In the genomic region with DNA sequence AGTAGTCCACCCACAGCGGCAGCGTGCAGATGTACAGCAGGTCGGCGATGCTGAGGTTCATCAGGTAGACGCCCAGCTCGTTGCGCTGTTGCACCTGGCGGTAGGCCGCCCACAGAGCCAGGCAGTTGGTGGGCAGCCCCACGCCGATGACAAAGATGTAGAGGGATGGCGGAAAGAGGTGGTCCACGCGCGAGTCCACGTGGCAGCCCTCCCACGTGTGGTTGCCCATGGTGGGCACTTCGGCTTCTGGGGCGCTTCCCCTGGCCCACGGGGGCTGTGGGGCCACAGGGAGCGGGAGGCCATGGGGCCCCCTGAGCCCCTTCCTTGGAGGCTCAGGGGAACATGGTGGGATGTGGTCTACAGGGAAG, we compare ENCODE assay signal across 18 cellular contexts. TPM values are rescaled to one million over a fixed set of nuclear protein-coding genes. Genes with fewer than 3 reads are reported as not detected.
DNase-seq lines count a peak whose midpoint lies in the region; ATAC-seq, FAIRE-seq and TF ChIP-seq lines count a peak whose summit lies in the region.
"Had no signal": no experiment of that assay in that cellular context is flagged by ENCODE, and none has a peak within 500 bp of the region (broad histone marks: within the 10 kb centered on the region; RNA-seq: fewer than 3 reads in every experiment).

No MANE protein-coding gene starts in this region.

- H4K12ac ChIP-seq in trophoblast cell (ENCODE audit: low read depth, low read length) = no peak overlapping the region

- no peak overlapping the region for H2BK12ac ChIP-seq in trophoblast cell (ENCODE audit: low read length)

- H3K9ac ChIP-seq in K562 (ENCODE audit: insufficient read depth in 1 of 2, low read depth in 2 of 2, low read length in 2 of 2) (no peak overlapping the region), trophoblast cell (ENCODE audit: low read length) (no peak overlapping the region)
- H3K9ac ChIP-seq: BLaER1 had no signal

- H3K79me1 ChIP-seq in trophoblast cell (ENCODE audit: low read length) = no peaks in the 10 kb centered on the region

- CTCF ChIA-PET in K562 (lab: Yijun Ruan, JAX; ENCODE audit: low intra/inter-chr PET ratio) = interaction anchor here (0.6 to 2.4 kb wide), 2 partner anchors 51 to 209 kb away, joined by 4 to 25 read pairs; no protein-coding TSS in a partner anchor

- TF ChIP-seq POLR2A in K562 (conservative IDR thresholded peaks at IDR 0.05) = no peak

- H3K4me1 ChIP-seq in K562 (replicated peaks in 1 of 2; ENCODE audit: control insufficient read depth in 2 of 2, insufficient read depth in 2 of 2, low read length in 2 of 2) (peaks cover 21 to 22% of the 10 kb centered on the region in 2 experiments), trophoblast cell (ENCODE audit: control insufficient read depth in 1 of 2, insufficient read depth in 2 of 2, low read length in 2 of 2) (no peaks in the 10 kb centered on the region), upper lobe of right lung (no peaks in the 10 kb centered on the region)
- H3K4me1 ChIP-seq: HAP-1 had no signal

- no peak overlapping the region for H3K23ac ChIP-seq in trophoblast cell (ENCODE audit: low read length)

- H3K27ac ChIP-seq in K562 (ENCODE audit: extremely low read depth, low read depth, low read length) (no peak overlapping the region), trophoblast cell (ENCODE audit: low read depth, low read length) (no peak overlapping the region), upper lobe of right lung (no peak overlapping the region)
- H3K27ac ChIP-seq: BLaER1 had no signal

- no peaks in the 10 kb centered on the region for H3K9me3 ChIP-seq in K562 (replicated peaks; ENCODE audit: control insufficient read depth, insufficient read depth, low read depth, low read length)
- peaks cover 9% of the 10 kb centered on the region for H3K9me3 ChIP-seq in trophoblast cell (ENCODE audit: insufficient read depth, low read depth, low read length)
- H3K9me3 ChIP-seq in upper lobe of right lung = no peaks in the 10 kb centered on the region
- H3K9me3 ChIP-seq: BLaER1, HAP-1 had no signal

- no TSS peak for BruUV-seq in K562 (replicated peaks; lab: Mats Ljungman, UMichigan)

- H3K4me2 ChIP-seq in K562 (ENCODE audit: insufficient read depth, low read length) (no peak overlapping the region; the same call in 1 of the 2 replicates), trophoblast cell (ENCODE audit: low read length) (no peak overlapping the region)
- H3K4me2 ChIP-seq: BLaER1 had no signal

- WGBS in K562 (ENCODE audit: insufficient coverage, low coverage, missing lambda C conversion rate) = 93% methylated on average over 18 of the region's 21 CpGs
- WGBS in trophoblast cell (ENCODE audit: extremely low coverage, insufficient coverage, insufficient read length) = no CpG with 5 or more reads among the region's 21 CpGs

- no peak for TF ChIP-seq RAD21 in K562 (CRISPR knock-in tag; conservative IDR thresholded peaks at IDR 0.05 in 1 of 2, IDR thresholded peaks at IDR 0.05 in 1 of 2)

- no peaks in the 10 kb centered on the region for H3K79me2 ChIP-seq in K562 (ENCODE audit: control insufficient read depth, insufficient read depth, low read length)
- H3K79me2 ChIP-seq in trophoblast cell (ENCODE audit: control insufficient read depth, insufficient read depth, low read length, poor library complexity) = no peaks in the 10 kb centered on the region

- H2AFZ ChIP-seq in K562 (ENCODE audit: low read depth, low read length) (no peak overlapping the region; the same call in 1 of the 2 replicates), trophoblast cell (ENCODE audit: insufficient read depth, low read length, poor library complexity) (no peak overlapping the region)

- POLR2A ChIA-PET in K562 (lab: Yijun Ruan, JAX) = interaction anchor here (1.0 to 1.7 kb wide), 2 partner anchors 25 to 50 kb away, joined by 5 to 9 read pairs; no protein-coding TSS in a partner anchor

- 0 out of 5 replicates have a peak, but pooled peaks cover 0 to 4% of the 10 kb centered on the region in 2 experiments for H3K27me3 ChIP-seq in K562 (ENCODE audit: control insufficient read depth in 2 of 2, insufficient read depth in 2 of 2, low read length in 2 of 2)
- H3K27me3 ChIP-seq in trophoblast cell (ENCODE audit: insufficient read depth, low read length) = peaks cover 4% of the 10 kb centered on the region
- H3K27me3 ChIP-seq in upper lobe of right lung = peaks cover 20% of the 10 kb centered on the region

- FAIRE-seq in K562 (lab: Jason Lieb, UNC) = no peak
- FAIRE-seq: A204.1, GM12892 had no signal

- TF ChIP-seq EP300 in K562 (IDR thresholded peaks at IDR 0.05; ENCODE audit: low read length) = no peak

- no peak overlapping the region for H3K18ac ChIP-seq in trophoblast cell (ENCODE audit: low read length)

- TF ChIP-seq CTCF in K562 (IDR thresholded peaks at IDR 0.05 in 2 of 3, conservative IDR thresholded peaks at IDR 0.05 in 1 of 3; ENCODE audit: insufficient read depth in 2 of 3, low read depth in 1 of 3, low read length in 3 of 3) = no peak
- no peak for TF ChIP-seq CTCF in upper lobe of right lung (IDR thresholded peaks at IDR 0.05)

- intact Hi-C loops in K562 (cut with micrococcal nuclease) (loop anchor here (1.0 to 2.0 kb wide), 2 partner anchors 52 to 89 kb away; no protein-coding TSS in a partner anchor), upper lobe of right lung (cut with DNase I) (no loop called here)

- no peaks in the 10 kb centered on the region for H3K9me1 ChIP-seq in K562 (ENCODE audit: control insufficient read depth, insufficient read depth, low read length)

- no peak overlapping the region for H3K14ac ChIP-seq in trophoblast cell (ENCODE audit: low read length)

- no peak overlapping the region for H4K8ac ChIP-seq in trophoblast cell (ENCODE audit: low read depth, low read length)

- H3K4ac ChIP-seq in trophoblast cell (ENCODE audit: low read depth, low read length) = no peak overlapping the region

- H2BK120ac ChIP-seq in trophoblast cell (ENCODE audit: insufficient read depth, low read length, poor library complexity) = no peak overlapping the region

- H2AK5ac ChIP-seq in trophoblast cell (ENCODE audit: low read length) = no peak overlapping the region

- no peak overlapping the region for H4K91ac ChIP-seq in trophoblast cell (ENCODE audit: low read depth, low read length)

- no peak overlapping the region for H2BK5ac ChIP-seq in trophoblast cell (ENCODE audit: low read depth, low read length, poor library complexity)

- H4K20me1 ChIP-seq in K562 (replicated peaks; ENCODE audit: control insufficient read depth, insufficient read depth, low read length) = no peaks in the 10 kb centered on the region
- H4K20me1 ChIP-seq: BLaER1 had no signal

- in situ Hi-C loops in K562 (cut with MboI) = no loop called here

- DNase-seq in K562 (ENCODE audit: extremely low read depth in 1 of 4, low spot score in 3 of 4) = no peak
- no peak for DNase-seq in trophoblast cell
- DNase-seq in upper lobe of right lung = no peak
- DNase-seq in NK-92 (lab: John Stamatoyannopoulos, UW; ENCODE audit: unreplicated experiment) = no peak
- no peak for DNase-seq in NCI-H2227 treated with DMSO at 0.1 percent for 48 hours (lab: John Stamatoyannopoulos, UW)
- DNase-seq: AML-193, DMS79 had no signal

- H3K36me3 ChIP-seq in K562 (ENCODE audit: control insufficient read depth, insufficient read depth, low read length) = no peaks in the 10 kb centered on the region
- no peaks in the 10 kb centered on the region for H3K36me3 ChIP-seq in trophoblast cell (ENCODE audit: control insufficient read depth in 1 of 2, insufficient read depth in 2 of 2, low read length in 2 of 2)
- H3K36me3 ChIP-seq in upper lobe of right lung = peaks cover 8% of the 10 kb centered on the region
- H3K36me3 ChIP-seq: BLaER1, HAP-1 had no signal

- no peak for ATAC-seq in K562
- ATAC-seq in esophagus mucosa = peak; percentile 3
- peak; percentile 5 for ATAC-seq in upper lobe of right lung
- no peak for ATAC-seq in GM19395 (IDR thresholded peaks at IDR 0.05; ENCODE audit: unreplicated experiment)

- H3K4me3 ChIP-seq in K562 = no peak overlapping the region
- H3K4me3 ChIP-seq in trophoblast cell (ENCODE audit: low read depth, low read length) = peak overlapping the region; percentile 50
- no peak overlapping the region for H3K4me3 ChIP-seq in upper lobe of right lung
- H3K4me3 ChIP-seq: BLaER1, HAP-1 had no signal

RNA-seq across cellular contexts. Expression of gene OPA3, which starts 7.0 kb away (rescaled TPM):
- 15.8 and 30.8 TPM in 2 replicates for total RNA-seq in K562 (2011; cell fraction: chromatin; rRNA removed; ENCODE audit: low replicate concordance)
- 9.5 TPM in 2 replicates for total RNA-seq in K562 (2011; cell fraction: nucleolus; rRNA removed)
- 10.4 and 11.7 TPM in 2 replicates for total RNA-seq in K562 (2011; cell fraction: nucleoplasm; rRNA removed)
- 5.5 and 7.7 TPM in 2 replicates for total RNA-seq in K562 (2014; rRNA removed)
- 8.4 and 9.0 TPM in 2 replicates for total RNA-seq in K562 (2014; rRNA removed; fragmentation: Illumina TruSeq; extraction: Trizol)
- total RNA-seq in K562 (2015; rRNA removed; fragmentation: Illumina TruSeq; extraction: Trizol) = 12.2 and 12.9 TPM in 2 replicates
- total RNA-seq in K562 (2021) = 16.8 and 18.8 TPM in 2 replicates
- 14.2 and 16.4 TPM in 2 replicates for polyA plus RNA-seq in K562 (2011; rRNA removed)
- polyA plus RNA-seq in K562 (2011; cell fraction: cytosol; rRNA removed) = 23.7 and 30.7 TPM in 2 replicates
- polyA plus RNA-seq in K562 (2011; cell fraction: nucleus; rRNA removed) = 6.1 and 6.4 TPM in 2 replicates
- polyA plus RNA-seq in K562 (2012) = 10.3 and 11.1 TPM in 2 replicates
- 10.6 and 12.6 TPM in 2 replicates for polyA plus RNA-seq in K562 (2014; fragmentation: Illumina TruSeq; extraction: Trizol)
- polyA plus RNA-seq in K562 (2014; fragmentation: Nextera tagmentation; extraction: Ambion mirVana) = 1 to 10 TPM; 1.4 to 2.1 TPM
- polyA plus RNA-seq in K562 (2014; rRNA removed) = 7.0 and 9.3 TPM in 2 replicates
- polyA minus RNA-seq in K562 (2011; rRNA and poly(A)+ RNA removed) = 11.1 and 13.0 TPM in 2 replicates
- 7.8 and 9.7 TPM in 2 replicates for polyA minus RNA-seq in K562 (2011; cell fraction: cytosol; rRNA and poly(A)+ RNA removed)
- 2.0 and 2.2 TPM in 2 replicates for polyA minus RNA-seq in K562 (2011; cell fraction: nucleus; rRNA and poly(A)+ RNA removed)
- total RNA-seq in esophagus mucosa = 10.0 TPM
- polyA plus RNA-seq in trophoblast cell (2013) = 8.4 and 8.8 TPM in 2 replicates
- total RNA-seq in upper lobe of right lung = 13.0 TPM

RNA-seq across cellular contexts. Expression of gene GPR4, which starts 10.4 kb away (rescaled TPM):
- total RNA-seq in K562 (2011; cell fraction: chromatin; rRNA removed; ENCODE audit: low replicate concordance) = 0.12 TPM in 2 replicates
- total RNA-seq in K562 (2011; cell fraction: nucleolus; rRNA removed) = not detected in 2 replicates
- not detected in 2 replicates for total RNA-seq in K562 (2011; cell fraction: nucleoplasm; rRNA removed)
- total RNA-seq in K562 (2014; rRNA removed) = not detected in 2 replicates
- not detected in 2 replicates for total RNA-seq in K562 (2014; rRNA removed; fragmentation: Illumina TruSeq; extraction: Trizol)
- total RNA-seq in K562 (2015; rRNA removed; fragmentation: Illumina TruSeq; extraction: Trizol) = not detected in 2 replicates
- total RNA-seq in K562 (2021) = 0.07 and 0.09 TPM in 2 replicates
- polyA plus RNA-seq in K562 (2011; rRNA removed) = 0.03 TPM in 1 of 2 replicates, not detected in the other
- 0.03 TPM in 1 of 2 replicates, not detected in the other for polyA plus RNA-seq in K562 (2011; cell fraction: cytosol; rRNA removed)
- polyA plus RNA-seq in K562 (2011; cell fraction: nucleus; rRNA removed) = 0.06 TPM in 2 replicates
- 0.16 and 0.21 TPM in 2 replicates for polyA plus RNA-seq in K562 (2012)
- polyA plus RNA-seq in K562 (2014; fragmentation: Illumina TruSeq; extraction: Trizol) = 0.04 and 0.12 TPM in 2 replicates
- polyA plus RNA-seq in K562 (2014; fragmentation: Nextera tagmentation; extraction: Ambion mirVana) = not detected
- 0.03 TPM in 1 of 2 replicates, not detected in the other for polyA plus RNA-seq in K562 (2014; rRNA removed)
- not detected in 2 replicates for polyA minus RNA-seq in K562 (2011; rRNA and poly(A)+ RNA removed)
- not detected in 2 replicates for polyA minus RNA-seq in K562 (2011; cell fraction: cytosol; rRNA and poly(A)+ RNA removed)
- polyA minus RNA-seq in K562 (2011; cell fraction: nucleus; rRNA and poly(A)+ RNA removed) = 0.13 TPM in 1 of 2 replicates, not detected in the other
- 0.56 TPM for total RNA-seq in esophagus mucosa
- 0.03 TPM in 1 of 2 replicates, not detected in the other for polyA plus RNA-seq in trophoblast cell (2013)
- 18.5 TPM for total RNA-seq in upper lobe of right lung
- total RNA-seq: CD4-positive, alpha-beta memory T cell; Daoy; H4; HT-29 had no signal
- polyA plus RNA-seq: CD14-positive monocyte; CD4-positive, alpha-beta memory T cell had no signal

RNA-seq across cellular contexts. Expression of gene EML2, which starts 47.6 kb away (rescaled TPM):
- total RNA-seq in K562 (2011; cell fraction: chromatin; rRNA removed; ENCODE audit: low replicate concordance) = 111 and 247 TPM in 2 replicates
- total RNA-seq in K562 (2011; cell fraction: nucleolus; rRNA removed) = 153 and 167 TPM in 2 replicates
- 116 and 121 TPM in 2 replicates for total RNA-seq in K562 (2011; cell fraction: nucleoplasm; rRNA removed)
- total RNA-seq in K562 (2014; rRNA removed) (38.8 and 45.0 TPM in 2 replicates), K562 (2014; rRNA removed; fragmentation: Illumina TruSeq; extraction: Trizol) (13.0 and 16.7 TPM in 2 replicates), K562 (2015; rRNA removed; fragmentation: Illumina TruSeq; extraction: Trizol) (19.6 and 21.6 TPM in 2 replicates), K562 (2021) (56.3 and 69.6 TPM in 2 replicates), esophagus mucosa (85.4 TPM), upper lobe of right lung (54.4 TPM)
- polyA plus RNA-seq in K562 (2011; rRNA removed) (24.8 and 42.3 TPM in 2 replicates), K562 (2014; fragmentation: Illumina TruSeq; extraction: Trizol) (30.7 and 40.9 TPM in 2 replicates), K562 (2014; fragmentation: Nextera tagmentation; extraction: Ambion mirVana) (1 to 10 TPM; 2.6 to 2.7 TPM), K562 (2014; rRNA removed) (50.9 and 53.9 TPM in 2 replicates)
- polyA plus RNA-seq in K562 (2011; cell fraction: cytosol; rRNA removed) = 33.6 and 35.3 TPM in 2 replicates
- 183 and 277 TPM in 2 replicates for polyA plus RNA-seq in K562 (2011; cell fraction: nucleus; rRNA removed)
- polyA plus RNA-seq in K562 (2012) = 52.0 and 83.3 TPM in 2 replicates
- polyA minus RNA-seq in K562 (2011; rRNA and poly(A)+ RNA removed) = 17.6 and 20.1 TPM in 2 replicates
- 23.7 and 26.5 TPM in 2 replicates for polyA minus RNA-seq in K562 (2011; cell fraction: cytosol; rRNA and poly(A)+ RNA removed)
- polyA minus RNA-seq in K562 (2011; cell fraction: nucleus; rRNA and poly(A)+ RNA removed) = 41.0 and 43.9 TPM in 2 replicates
- 15.0 and 16.5 TPM in 2 replicates for polyA plus RNA-seq in trophoblast cell (2013)

Comparison
In these comparisons a context has a peak if more than half of its experiments do, and no peak if none do; other contexts are left out.
1. ATAC-seq: peak in esophagus mucosa (single experiment) and upper lobe of right lung (single experiment); none in K562 (single experiment) and GM19395 (single experiment).
2. RNA of gene GPR4, which starts 10.4 kb away (total RNA-seq): 18.5 TPM in upper lobe of right lung (single experiment); 0.56 TPM in esophagus mucosa (single experiment) and 0.07 to 0.12 TPM in K562; every median in the first group is over 10 times any median in the second.